In the genomic region with DNA sequence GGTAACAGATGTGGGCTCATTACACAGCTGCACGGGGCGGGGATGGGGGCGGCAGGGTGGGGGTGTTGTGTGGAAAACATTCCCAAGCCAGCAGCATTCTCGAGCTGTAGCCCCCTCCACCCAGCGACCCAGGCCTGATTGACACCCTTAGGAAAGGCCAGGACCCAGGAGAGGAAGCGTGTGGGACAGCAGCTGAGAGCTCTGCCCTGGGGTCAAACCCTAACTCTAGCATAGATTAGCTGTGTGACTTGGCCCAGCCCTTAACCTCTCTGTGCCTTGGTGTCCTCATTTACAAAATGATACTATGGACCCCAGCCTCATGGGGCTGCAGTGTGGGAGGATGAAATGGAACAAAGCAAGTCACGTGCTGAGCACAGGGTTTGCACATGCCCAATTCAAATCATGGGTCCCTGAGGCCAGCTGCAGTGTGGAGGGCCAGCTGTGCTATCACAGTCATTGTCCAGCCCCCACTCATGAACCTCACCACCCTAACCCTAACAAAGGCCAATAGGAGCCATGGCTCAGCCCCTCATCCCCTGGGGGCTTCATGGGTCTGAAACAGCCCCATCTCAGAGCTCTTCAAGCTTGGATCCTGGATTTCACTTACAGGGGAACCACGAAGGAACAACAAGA, we compare ENCODE assay signal across 3 cellular contexts.
TF ChIP-seq lines count a peak whose summit lies in the region.

No MANE protein-coding gene starts in this region.

TF ChIP-seq in SK-N-SH, 30 proteins besides CTCF, POLR2A, EP300 and RAD21 (continued from another document):
- TF ChIP-seq, protein P1, sequence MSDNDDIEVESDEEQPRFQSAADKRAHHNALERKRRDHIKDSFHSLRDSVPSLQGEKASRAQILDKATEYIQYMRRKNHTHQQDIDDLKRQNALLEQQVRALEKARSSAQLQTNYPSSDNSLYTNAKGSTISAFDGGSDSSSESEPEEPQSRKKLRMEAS (IDR thresholded peaks at IDR 0.05; ENCODE audit: low read depth) = no peak
- no peak for TF ChIP-seq USF2 (IDR thresholded peaks at IDR 0.05; ENCODE audit: borderline replicate concordance, low read depth, low read length)
- no peak for TF ChIP-seq RFX5 (IDR thresholded peaks at IDR 0.05; ENCODE audit: low read length)
- TF ChIP-seq POLR2AphosphoS5 (IDR thresholded peaks at IDR 0.05; ENCODE audit: low read depth, low read length) = no peak
- no peak for TF ChIP-seq TEAD4 (IDR thresholded peaks at IDR 0.05; ENCODE audit: borderline replicate concordance, insufficient read depth)
- no peak for TF ChIP-seq YY1 (IDR thresholded peaks at IDR 0.05; ENCODE audit: low read depth)
- TF ChIP-seq RCOR1 (IDR thresholded peaks at IDR 0.05; ENCODE audit: low read length) = no peak
- TF ChIP-seq FOXJ3 (CRISPR knock-in tag; IDR thresholded peaks at IDR 0.05) = no peak

TF ChIP-seq in SK-N-SH treated with all-trans-retinoic acid at 6 μM for 48 hours, 23 proteins besides CTCF, POLR2A, EP300 and RAD21:
- TF ChIP-seq, protein P2, sequence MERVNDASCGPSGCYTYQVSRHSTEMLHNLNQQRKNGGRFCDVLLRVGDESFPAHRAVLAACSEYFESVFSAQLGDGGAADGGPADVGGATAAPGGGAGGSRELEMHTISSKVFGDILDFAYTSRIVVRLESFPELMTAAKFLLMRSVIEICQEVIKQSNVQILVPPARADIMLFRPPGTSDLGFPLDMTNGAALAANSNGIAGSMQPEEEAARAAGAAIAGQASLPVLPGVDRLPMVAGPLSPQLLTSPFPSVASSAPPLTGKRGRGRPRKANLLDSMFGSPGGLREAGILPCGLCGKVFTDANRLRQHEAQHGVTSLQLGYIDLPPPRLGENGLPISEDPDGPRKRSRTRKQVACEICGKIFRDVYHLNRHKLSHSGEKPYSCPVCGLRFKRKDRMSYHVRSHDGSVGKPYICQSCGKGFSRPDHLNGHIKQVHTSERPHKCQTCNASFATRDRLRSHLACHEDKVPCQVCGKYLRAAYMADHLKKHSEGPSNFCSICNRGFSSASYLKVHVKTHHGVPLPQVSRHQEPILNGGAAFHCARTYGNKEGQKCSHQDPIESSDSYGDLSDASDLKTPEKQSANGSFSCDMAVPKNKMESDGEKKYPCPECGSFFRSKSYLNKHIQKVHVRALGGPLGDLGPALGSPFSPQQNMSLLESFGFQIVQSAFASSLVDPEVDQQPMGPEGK (CRISPR knock-in tag; IDR thresholded peaks at IDR 0.05; ENCODE audit: borderline replicate concordance) = no peak
- TF ChIP-seq ESRRG (CRISPR knock-in tag; IDR thresholded peaks at IDR 0.05) (no peak), RARB (CRISPR knock-in tag; IDR thresholded peaks at IDR 0.05) (no peak), ZFP3 (CRISPR knock-in tag; IDR thresholded peaks at IDR 0.05) (no peak), PPARA (CRISPR knock-in tag; IDR thresholded peaks at IDR 0.05; ENCODE audit: borderline replicate concordance) (no peak), BACH2 (CRISPR knock-in tag; IDR thresholded peaks at IDR 0.05; ENCODE audit: borderline replicate concordance) (no peak), SNAI2 (CRISPR knock-in tag; IDR thresholded peaks at IDR 0.05) (no peak)
- TF ChIP-seq, protein P3, sequence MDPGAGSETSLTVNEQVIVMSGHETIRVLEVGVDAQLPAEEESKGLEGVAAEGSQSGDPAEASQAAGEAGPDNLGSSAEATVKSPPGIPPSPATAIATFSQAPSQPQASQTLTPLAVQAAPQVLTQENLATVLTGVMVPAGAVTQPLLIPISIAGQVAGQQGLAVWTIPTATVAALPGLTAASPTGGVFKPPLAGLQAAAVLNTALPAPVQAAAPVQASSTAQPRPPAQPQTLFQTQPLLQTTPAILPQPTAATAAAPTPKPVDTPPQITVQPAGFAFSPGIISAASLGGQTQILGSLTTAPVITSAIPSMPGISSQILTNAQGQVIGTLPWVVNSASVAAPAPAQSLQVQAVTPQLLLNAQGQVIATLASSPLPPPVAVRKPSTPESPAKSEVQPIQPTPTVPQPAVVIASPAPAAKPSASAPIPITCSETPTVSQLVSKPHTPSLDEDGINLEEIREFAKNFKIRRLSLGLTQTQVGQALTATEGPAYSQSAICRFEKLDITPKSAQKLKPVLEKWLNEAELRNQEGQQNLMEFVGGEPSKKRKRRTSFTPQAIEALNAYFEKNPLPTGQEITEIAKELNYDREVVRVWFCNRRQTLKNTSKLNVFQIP (CRISPR knock-in tag; IDR thresholded peaks at IDR 0.05; ENCODE audit: borderline replicate concordance, low read depth) = no peak

TF ChIP-seq in HepG2, 621 proteins besides CTCF, POLR2A, EP300 and RAD21:
- TF ChIP-seq, protein P4, sequence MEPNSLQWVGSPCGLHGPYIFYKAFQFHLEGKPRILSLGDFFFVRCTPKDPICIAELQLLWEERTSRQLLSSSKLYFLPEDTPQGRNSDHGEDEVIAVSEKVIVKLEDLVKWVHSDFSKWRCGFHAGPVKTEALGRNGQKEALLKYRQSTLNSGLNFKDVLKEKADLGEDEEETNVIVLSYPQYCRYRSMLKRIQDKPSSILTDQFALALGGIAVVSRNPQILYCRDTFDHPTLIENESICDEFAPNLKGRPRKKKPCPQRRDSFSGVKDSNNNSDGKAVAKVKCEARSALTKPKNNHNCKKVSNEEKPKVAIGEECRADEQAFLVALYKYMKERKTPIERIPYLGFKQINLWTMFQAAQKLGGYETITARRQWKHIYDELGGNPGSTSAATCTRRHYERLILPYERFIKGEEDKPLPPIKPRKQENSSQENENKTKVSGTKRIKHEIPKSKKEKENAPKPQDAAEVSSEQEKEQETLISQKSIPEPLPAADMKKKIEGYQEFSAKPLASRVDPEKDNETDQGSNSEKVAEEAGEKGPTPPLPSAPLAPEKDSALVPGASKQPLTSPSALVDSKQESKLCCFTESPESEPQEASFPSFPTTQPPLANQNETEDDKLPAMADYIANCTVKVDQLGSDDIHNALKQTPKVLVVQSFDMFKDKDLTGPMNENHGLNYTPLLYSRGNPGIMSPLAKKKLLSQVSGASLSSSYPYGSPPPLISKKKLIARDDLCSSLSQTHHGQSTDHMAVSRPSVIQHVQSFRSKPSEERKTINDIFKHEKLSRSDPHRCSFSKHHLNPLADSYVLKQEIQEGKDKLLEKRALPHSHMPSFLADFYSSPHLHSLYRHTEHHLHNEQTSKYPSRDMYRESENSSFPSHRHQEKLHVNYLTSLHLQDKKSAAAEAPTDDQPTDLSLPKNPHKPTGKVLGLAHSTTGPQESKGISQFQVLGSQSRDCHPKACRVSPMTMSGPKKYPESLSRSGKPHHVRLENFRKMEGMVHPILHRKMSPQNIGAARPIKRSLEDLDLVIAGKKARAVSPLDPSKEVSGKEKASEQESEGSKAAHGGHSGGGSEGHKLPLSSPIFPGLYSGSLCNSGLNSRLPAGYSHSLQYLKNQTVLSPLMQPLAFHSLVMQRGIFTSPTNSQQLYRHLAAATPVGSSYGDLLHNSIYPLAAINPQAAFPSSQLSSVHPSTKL (CRISPR knock-in tag; IDR thresholded peaks at IDR 0.05) = no peak
- TF ChIP-seq RCOR2 (CRISPR knock-in tag; IDR thresholded peaks at IDR 0.05) = no peak
- TF ChIP-seq TBL1XR1 (IDR thresholded peaks at IDR 0.05; ENCODE audit: borderline replicate concordance, low read length, partially characterized antibody) = no peak
- peak; percentile 59 for TF ChIP-seq MNT (IDR thresholded peaks at IDR 0.05)
- no peak for TF ChIP-seq EZH2 (conservative IDR thresholded peaks at IDR 0.05; ENCODE audit: low read depth, low read length)
- TF ChIP-seq ZBTB7B (CRISPR knock-in tag; IDR thresholded peaks at IDR 0.05) = no peak
- no peak for TF ChIP-seq ZNF292 (CRISPR knock-in tag; IDR thresholded peaks at IDR 0.05; ENCODE audit: borderline replicate concordance, low read depth)
- 0 out of 2 replicates have a peak, but pooled peaks have one; percentile 2 for TF ChIP-seq BHLHE40 (IDR thresholded peaks at IDR 0.05; ENCODE audit: low read length)
- no peak for TF ChIP-seq RXRB (CRISPR knock-in tag; IDR thresholded peaks at IDR 0.05; ENCODE audit: borderline replicate concordance)
- no peak for TF ChIP-seq ZNF138 (CRISPR knock-in tag; IDR thresholded peaks at IDR 0.05; ENCODE audit: low read depth)
- no peak for TF ChIP-seq CSRNP2 (CRISPR knock-in tag; conservative IDR thresholded peaks at IDR 0.05; ENCODE audit: low read depth)
- TF ChIP-seq HNRNPLL (IDR thresholded peaks at IDR 0.05; ENCODE audit: low read depth, low read length, poor library complexity, severe bottlenecking) = no peak
- no peak for TF ChIP-seq IKZF5 (CRISPR knock-in tag; IDR thresholded peaks at IDR 0.05)
- no peak for TF ChIP-seq MAZ (IDR thresholded peaks at IDR 0.05; ENCODE audit: borderline replicate concordance, low read depth, low read length)
- TF ChIP-seq MAZ (CRISPR knock-in tag; IDR thresholded peaks at IDR 0.05; ENCODE audit: low read depth) = no peak
- no peak for TF ChIP-seq TCF7L2 (IDR thresholded peaks at IDR 0.05; ENCODE audit: low read depth, low read length)
- no peak for TF ChIP-seq RERE (CRISPR knock-in tag; IDR thresholded peaks at IDR 0.05; ENCODE audit: low read depth)
- TF ChIP-seq BATF2 (CRISPR knock-in tag; IDR thresholded peaks at IDR 0.05) = no peak
- no peak for TF ChIP-seq ZFP1 (CRISPR knock-in tag; IDR thresholded peaks at IDR 0.05)
- TF ChIP-seq ZNF768 (CRISPR knock-in tag; IDR thresholded peaks at IDR 0.05) = peak; percentile 76
- TF ChIP-seq ZSCAN20 (CRISPR knock-in tag; IDR thresholded peaks at IDR 0.05; ENCODE audit: borderline replicate concordance) = no peak
